ENCODE assay signal across 1 cellular context in genomic region chr14:54902143-54902520, GRCh38.
TF ChIP-seq lines count a peak whose summit lies in the region.

No MANE protein-coding gene starts in this region.

TF ChIP-seq in HepG2, 621 proteins besides CTCF, POLR2A, EP300 and RAD21 (continued from another document):
- TF ChIP-seq ZBTB40 (IDR thresholded peaks at IDR 0.05) (no peak), ZBTB40 (CRISPR knock-in tag; IDR thresholded peaks at IDR 0.05) (peak; percentile 15), HES4 (CRISPR knock-in tag; IDR thresholded peaks at IDR 0.05; ENCODE audit: borderline replicate concordance) (no peak)
TF ChIP-seq in HepG2: peak in this region for 111.
